8 cellular contexts compared by ENCODE assay signal in the genomic region with DNA sequence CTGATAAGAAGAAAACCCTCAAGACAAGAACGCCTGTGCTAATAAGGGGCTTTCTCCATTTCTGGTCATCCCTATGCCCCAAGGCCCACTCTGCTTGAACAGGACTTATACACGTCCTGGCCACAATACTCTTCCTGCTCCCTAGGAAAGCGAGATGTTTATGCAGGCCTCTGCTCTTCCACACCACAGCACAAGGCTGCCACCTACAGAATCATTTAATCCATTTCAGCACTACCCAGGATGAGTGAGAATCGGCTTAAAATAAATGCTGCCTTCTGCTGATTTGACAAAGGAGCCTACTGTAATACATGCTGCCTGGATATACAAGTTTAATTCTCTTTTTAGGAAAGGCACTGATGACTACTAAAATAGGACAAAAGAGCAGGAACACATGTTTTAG. TPM values are rescaled to one million over a fixed set of nuclear protein-coding genes. Genes with fewer than 3 reads are reported as not detected.
DNase-seq lines count a peak whose midpoint lies in the region; ATAC-seq and TF ChIP-seq lines count a peak whose summit lies in the region.

No MANE protein-coding gene starts in this region.

- no peaks in the 10 kb centered on the region for H3K9me3 ChIP-seq in tibial artery

- in situ Hi-C loops in KBM-7 (cut with MboI; ENCODE audit: low pct_unique_long_range_greater_than_20kb, low sequenced_read_pairs) = no loop called here

- no peaks in the 10 kb centered on the region for H3K4me1 ChIP-seq in tibial artery

- no peaks in the 10 kb centered on the region for H3K27me3 ChIP-seq in tibial artery

- no peak overlapping the region for H3K27ac ChIP-seq in tibial artery

- DNase-seq in DMS53 (lab: John Stamatoyannopoulos, UW) (peak; percentile 87), KBM-7 (peak; percentile 66), SW480 (ENCODE audit: low spot score) (peak; percentile 26), glomerular visceral epithelial cell (ENCODE audit: extremely low spot score) (peak; percentile 71), sciatic nerve (ENCODE audit: low spot score) (no peak), tibial artery (no peak)

- intact Hi-C loops in sciatic nerve (cut with DNase I) = no loop called here
- intact Hi-C loops in tibial artery (cut with DNase I; ENCODE audit: low total_unique reads) = no loop called here

- H3K36me3 ChIP-seq in tibial artery = peaks cover 0 to 16% (median 9%) of the 10 kb centered on the region in 3 donors

- TF ChIP-seq CTCF in tibial artery (IDR thresholded peaks at IDR 0.05) = no peak

- peak; percentile 96 for ATAC-seq in sciatic nerve
- no peak for ATAC-seq in HG03139 (IDR thresholded peaks at IDR 0.05; ENCODE audit: unreplicated experiment)
- no peak for ATAC-seq in GM19463 (IDR thresholded peaks at IDR 0.05; ENCODE audit: unreplicated experiment)

- H3K4me3 ChIP-seq in tibial artery = no peak overlapping the region

RNA-seq across cellular contexts. Expression of gene FRRS1, which starts 29.4 kb away (rescaled TPM):
- total RNA-seq in sciatic nerve = 6.4 TPM

Comparison
In these comparisons a context has a peak if more than half of its experiments do, and no peak if none do; other contexts are left out.
1. DNase-seq: peak in DMS53 (single experiment), KBM-7 (single experiment), SW480 (single experiment) and glomerular visceral epithelial cell (single experiment); none in sciatic nerve (single experiment) and tibial artery (0 of 2).